ENCODE assay signal across 21 cellular contexts in genomic region chr16:68784721-68785120, GRCh38. TPM values are rescaled to one million over a fixed set of nuclear protein-coding genes. Genes with fewer than 3 reads are reported as not detected.
"Had no signal": no experiment of that assay in that cellular context is flagged by ENCODE, and none has a peak within 500 bp of the region (broad histone marks: within the 10 kb centered on the region; RNA-seq: fewer than 3 reads in every experiment).

No MANE protein-coding gene starts in this region.

- H3K4me3 Mint-ChIP-seq: activated naive CD8-positive, alpha-beta T cell treated with anti-CD3 and anti-CD28 coated beads, Interleukin-2, amount 10 ng/mL, durations not matched to agents 7 days and 5 days; central memory CD8-positive, alpha-beta T cell; natural killer cell treated with Interleukin-12 subunit alpha and Interleukin-12 subunit beta and Interleukin-15 and Interleukin-18, amount 100 ng/mL, for 72 hours had no signal

- ATAC-seq: esophagus mucosa; heart right ventricle; left lung; lower lobe of right lung; mucosa of descending colon; natural killer cell treated with Interleukin-12 subunit alpha and Interleukin-12 subunit beta and Interleukin-15 and Interleukin-18, amount 100 ng/mL, for 72 hours; right lobe of liver; stimulated activated naive CD8-positive, alpha-beta T cell treated with anti-CD3 and anti-CD28 coated beads, Interleukin-15, Interleukin-2, amounts not matched to agents 100 U/mL and 50 U/mL, for 24 hours had no signal

- H3K27ac Mint-ChIP-seq: activated naive CD8-positive, alpha-beta T cell treated with anti-CD3 and anti-CD28 coated beads, Interleukin-2, amount 10 ng/mL, durations not matched to agents 7 days and 5 days; natural killer cell treated with Interleukin-12 subunit alpha and Interleukin-12 subunit beta and Interleukin-15 and Interleukin-18, amount 100 ng/mL, for 72 hours had no signal

- H3K4me1 Mint-ChIP-seq: central memory CD8-positive, alpha-beta T cell had no signal

- H3K36me3 Mint-ChIP-seq: activated naive CD8-positive, alpha-beta T cell treated with anti-CD3 and anti-CD28 coated beads, Interleukin-2, amount 10 ng/mL, durations not matched to agents 7 days and 5 days; natural killer cell treated with Interleukin-12 subunit alpha and Interleukin-12 subunit beta and Interleukin-15 and Interleukin-18, amount 100 ng/mL, for 72 hours had no signal

- H3K9me3 Mint-ChIP-seq: activated naive CD8-positive, alpha-beta T cell treated with anti-CD3 and anti-CD28 coated beads, Interleukin-2, amount 10 ng/mL, durations not matched to agents 7 days and 5 days; central memory CD8-positive, alpha-beta T cell; natural killer cell treated with Interleukin-12 subunit alpha and Interleukin-12 subunit beta and Interleukin-15 and Interleukin-18, amount 100 ng/mL, for 72 hours had no signal

- H3K27ac ChIP-seq: coronary artery, heart right ventricle, left lung, lower lobe of right lung, upper lobe of left lung had no signal

- H3K27me3 Mint-ChIP-seq: central memory CD8-positive, alpha-beta T cell had no signal

- DNase-seq: activated CD4-positive, alpha-beta T cell treated with anti-CD3 and anti-CD28 coated beads for 4 hours; activated CD4-positive, alpha-beta T cell treated with anti-CD3 and anti-CD28 coated beads, Interleukin-2, amount 50 U/mL, for 4 hours; activated effector memory CD4-positive, alpha-beta T cell treated with Interleukin-2 at 50 U/mL for 16 hours; activated naive CD4-positive, alpha-beta T cell treated with Interleukin-2 at 50 U/mL for 16 hours; activated naive CD8-positive, alpha-beta T cell treated with anti-CD3 and anti-CD28 coated beads, Interleukin-2, amount 10 ng/mL, durations not matched to agents 7 days and 5 days; foreskin fibroblast; heart right ventricle; left lung; lower lobe of right lung; mesenchymal stem cell; mucosa of descending colon; right lobe of liver; stimulated activated CD4-positive, alpha-beta T cell treated with anti-CD3 and anti-CD28 coated beads, Interleukin-2, amount 100 ng/mL, for 48 hours; stimulated activated naive CD8-positive, alpha-beta T cell treated with anti-CD3 and anti-CD28 coated beads, Interleukin-15, Interleukin-2, amounts not matched to agents 100 U/mL and 50 U/mL, for 24 hours; T-helper 1 cell; upper lobe of left lung had no signal

RNA-seq across cellular contexts. Expression of gene CDH1, which starts 47.6 kb away (rescaled TPM):
- total RNA-seq: glomerular endothelial cell had no signal
